In the genomic region with DNA sequence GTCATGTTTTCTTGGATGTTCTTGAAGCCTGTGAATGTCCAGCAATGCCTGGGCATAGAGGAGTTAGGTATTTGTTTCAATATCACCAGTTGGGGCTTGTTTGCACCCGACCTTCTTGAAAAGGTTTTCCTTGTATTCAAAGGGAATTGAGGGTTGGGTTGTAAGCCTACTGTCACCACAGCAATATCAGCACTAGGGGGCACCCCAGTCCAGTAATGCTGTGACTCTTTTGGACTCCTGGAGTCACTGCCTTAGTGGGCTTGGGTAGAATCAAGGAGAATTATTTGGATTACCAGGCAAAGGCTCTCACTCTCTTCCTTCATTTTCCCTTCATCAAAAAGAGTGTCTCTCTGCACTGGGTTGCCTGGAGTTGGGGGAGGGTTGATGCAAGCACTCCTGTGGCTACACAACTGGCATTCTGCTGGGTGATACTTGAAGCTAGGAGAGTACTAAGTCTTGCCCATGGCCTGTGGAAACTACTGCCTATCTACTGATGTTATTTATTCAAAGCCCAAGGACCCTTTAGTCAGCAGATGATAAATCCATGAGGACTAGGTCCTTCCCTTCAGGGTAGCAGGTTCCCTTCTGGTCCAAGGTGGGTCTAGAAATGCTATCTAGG, we compare ENCODE assay signal across 10 cellular contexts. TPM values are rescaled to one million over a fixed set of nuclear protein-coding genes. Genes with fewer than 3 reads are reported as not detected.
DNase-seq lines count a peak whose midpoint lies in the region; ATAC-seq and TF ChIP-seq lines count a peak whose summit lies in the region.
"Had no signal": no experiment of that assay in that cellular context is flagged by ENCODE, and none has a peak within 500 bp of the region (broad histone marks: within the 10 kb centered on the region; RNA-seq: fewer than 3 reads in every experiment).

No MANE protein-coding gene starts in this region.

- no peaks in the 10 kb centered on the region for H3K9me2 ChIP-seq in GM23338 (ENCODE audit: insufficient read depth)

- H2AFZ ChIP-seq in GM23338, result 0 out of 2 replicates have a peak overlapping the region, but pooled peaks have one; percentile 20

- H3F3A ChIP-seq in GM23338 (replicated peaks; ENCODE audit: low read depth), result no peaks in the 10 kb centered on the region

- H3K27ac ChIP-seq in GM23338 (ENCODE audit: low read depth), result no peak overlapping the region

- POLR2A ChIA-PET in BJ (lab: Charles Lee), result no interaction called here

- no peaks in the 10 kb centered on the region for H3K36me3 ChIP-seq in BJ (ENCODE audit: control insufficient read depth, insufficient read depth, low read length)
- H3K36me3 ChIP-seq in GM23338 (ENCODE audit: insufficient read depth), result no peaks in the 10 kb centered on the region

- no peaks in the 10 kb centered on the region for H3K27me3 ChIP-seq in BJ (ENCODE audit: control insufficient read depth, insufficient read depth, low read length)
- no peaks in the 10 kb centered on the region for H3K27me3 ChIP-seq in GM23338 (ENCODE audit: insufficient read depth)

- H3K4me1 ChIP-seq in GM23338 (ENCODE audit: insufficient read depth), result no peaks in the 10 kb centered on the region

- CTCF ChIA-PET in BJ (lab: Yijun Ruan, JAX), result interaction anchor here (0.9 to 2.2 kb wide), 4 partner anchors 13 to 565 kb away, joined by 3 to 11 read pairs (median 6); no protein-coding TSS in a partner anchor

- H4K20me1 ChIP-seq in GM23338 (replicated peaks; ENCODE audit: insufficient read depth), result no peaks in the 10 kb centered on the region

- ATAC-seq in GM23338 (peak; percentile 99), HG03520 (IDR thresholded peaks at IDR 0.05; ENCODE audit: unreplicated experiment) (no peak), HG03095 (IDR thresholded peaks at IDR 0.05; ENCODE audit: unreplicated experiment) (no peak)

- H3K27me3 Mint-ChIP-seq in GM23338 (ENCODE audit: insufficient read depth, low read depth, poor library complexity), result no peaks in the 10 kb centered on the region
- no peaks in the 10 kb centered on the region for H3K27me3 Mint-ChIP-seq in nephron progenitor cell (ENCODE audit: low read depth, poor library complexity)

- H3K4me3 ChIP-seq in BJ (ENCODE audit: low read depth, low read length) (no peak overlapping the region), GM23338 (no peak overlapping the region), cardiac fibroblast (replicated peaks in 1 of 2; ENCODE audit: low read depth in 2 of 2, low read length in 2 of 2) (no peak overlapping the region)

- H3K4me2 ChIP-seq in GM23338, result no peak overlapping the region

- TF ChIP-seq CTCF in BJ (IDR thresholded peaks at IDR 0.05; ENCODE audit: insufficient read depth, low read depth, low read length) (peak; percentile 49), GM23338 (conservative IDR thresholded peaks at IDR 0.05; ENCODE audit: low read depth in 2 of 2) (peak; percentile 90 to 94), cardiac fibroblast (IDR thresholded peaks at IDR 0.05; ENCODE audit: low read depth, low read length) (peak; percentile 39), nephron progenitor cell (IDR thresholded peaks at IDR 0.05) (peak; percentile 55)

- H3K27ac Mint-ChIP-seq in GM23338, result no peak overlapping the region
- no peak overlapping the region for H3K27ac Mint-ChIP-seq in nephron progenitor cell

- H3K9me3 Mint-ChIP-seq in GM23338, result peaks cover 6% of the 10 kb centered on the region
- peaks cover 11% of the 10 kb centered on the region for H3K9me3 Mint-ChIP-seq in nephron progenitor cell

- DNase-seq in BJ (ENCODE audit: low read depth) (no peak), GM23338 (ENCODE audit: low spot score) (peak; percentile 86), SKM-1 treated with dmso at 0.1 percent for 144 hours (lab: John Stamatoyannopoulos, UW; ENCODE audit: unreplicated experiment) (peak; percentile 46), cardiac fibroblast (ENCODE audit: low read depth in 2 of 2) (peak; percentile 35 to 48), nephron progenitor cell (peak; percentile 57), NCI-H1436 treated with DMSO at 0.1 percent for 48 hours (lab: John Stamatoyannopoulos, UW) (no peak)

- H3K4me1 Mint-ChIP-seq in GM23338 (peaks cover 6% of the 10 kb centered on the region; the same call in 2 of the 3 replicates), nephron progenitor cell (peaks cover 4% of the 10 kb centered on the region)

- H3K4me3 Mint-ChIP-seq in GM23338 (no peak overlapping the region), nephron progenitor cell (no peak overlapping the region)

- H3K36me3 Mint-ChIP-seq in GM23338 (ENCODE audit: low read depth) (peaks cover 8% of the 10 kb centered on the region), nephron progenitor cell (ENCODE audit: low read depth) (peaks cover 6% of the 10 kb centered on the region)

- no peaks in the 10 kb centered on the region for H3K79me2 ChIP-seq in GM23338 (replicated peaks; ENCODE audit: insufficient read depth)

TF ChIP-seq in GM23338, 12 proteins besides CTCF, POLR2A, EP300 and RAD21 (continues in another document):
- no peak for TF ChIP-seq ZNF331 (CRISPR knock-in tag; IDR thresholded peaks at IDR 0.05; ENCODE audit: low read depth)
- no peak for TF ChIP-seq ETS1 (IDR thresholded peaks at IDR 0.05)
- TF ChIP-seq STAT1 (IDR thresholded peaks at IDR 0.05; ENCODE audit: unreplicated experiment), result no peak
- TF ChIP-seq POLR2AphosphoS5 (IDR thresholded peaks at IDR 0.05; ENCODE audit: low read depth), result no peak
- no peak for TF ChIP-seq ZNF114 (CRISPR knock-in tag; IDR thresholded peaks at IDR 0.05)
- TF ChIP-seq CREB1 (CRISPR knock-in tag; IDR thresholded peaks at IDR 0.05; ENCODE audit: low read depth), result no peak
- TF ChIP-seq NANOG (IDR thresholded peaks at IDR 0.05; ENCODE audit: borderline replicate concordance), result no peak
- TF ChIP-seq REST (IDR thresholded peaks at IDR 0.05; ENCODE audit: unreplicated experiment), result no peak
- TF ChIP-seq JUNB (IDR thresholded peaks at IDR 0.05; ENCODE audit: unreplicated experiment), result no peak
- no peak for TF ChIP-seq EZH2phosphoT487 (IDR thresholded peaks at IDR 0.05; ENCODE audit: unreplicated experiment)

RNA-seq across cellular contexts. Expression of gene OR10R2, which starts 34.5 kb away (rescaled TPM):
- polyA plus RNA-seq in BJ (2011; rRNA removed), result not detected in 2 replicates
- not detected in 2 replicates for polyA minus RNA-seq in BJ (2011; rRNA and poly(A)+ RNA removed)
- total RNA-seq in GM23338 (2014; rRNA removed; shearing (Covaris generic)), result not detected in 2 replicates
- not detected in 2 replicates for polyA plus RNA-seq in GM23338 (2016; fragmentation: Nextera tagmentation; extraction: Ambion mirVana)
- total RNA-seq: urinary bladder had no signal
- polyA plus RNA-seq: esophagus, urinary bladder had no signal

RNA-seq across cellular contexts. Expression of gene OR10K1, which starts 44.8 kb away (rescaled TPM):
- not detected in 2 replicates for polyA plus RNA-seq in BJ (2011; rRNA removed)
- polyA minus RNA-seq in BJ (2011; rRNA and poly(A)+ RNA removed), result not detected in 2 replicates
- total RNA-seq in GM23338 (2014; rRNA removed; shearing (Covaris generic)), result not detected in 2 replicates
- polyA plus RNA-seq in GM23338 (2016; fragmentation: Nextera tagmentation; extraction: Ambion mirVana), result not detected in 2 replicates
- total RNA-seq: urinary bladder had no signal
- polyA plus RNA-seq: esophagus, urinary bladder had no signal

RNA-seq across cellular contexts. Expression of gene OR6Y1, which starts 47.7 kb away (rescaled TPM):
- not detected in 2 replicates for polyA plus RNA-seq in BJ (2011; rRNA removed)
- polyA minus RNA-seq in BJ (2011; rRNA and poly(A)+ RNA removed), result not detected in 2 replicates
- not detected in 2 replicates for total RNA-seq in GM23338 (2014; rRNA removed; shearing (Covaris generic))
- not detected in 2 replicates for polyA plus RNA-seq in GM23338 (2016; fragmentation: Nextera tagmentation; extraction: Ambion mirVana)
- total RNA-seq: urinary bladder had no signal
- polyA plus RNA-seq: esophagus, urinary bladder had no signal

Comparison
In these comparisons a context has a peak if more than half of its experiments do, and no peak if none do; other contexts are left out.
1. DNase-seq: peak in GM23338 (single experiment), SKM-1 treated with dmso at 0.1 percent for 144 hours (single experiment), cardiac fibroblast (2 of 2) and nephron progenitor cell (single experiment); none in BJ (single experiment) and NCI-H1436 treated with DMSO at 0.1 percent for 48 hours (single experiment).
2. CTCF ChIP-seq: peak in every context shown above with its lines; median percentile 92 in GM23338; 55 in nephron progenitor cell; 49 in BJ; 39 in cardiac fibroblast.